18 cellular contexts compared by ENCODE assay signal in the genomic region with DNA sequence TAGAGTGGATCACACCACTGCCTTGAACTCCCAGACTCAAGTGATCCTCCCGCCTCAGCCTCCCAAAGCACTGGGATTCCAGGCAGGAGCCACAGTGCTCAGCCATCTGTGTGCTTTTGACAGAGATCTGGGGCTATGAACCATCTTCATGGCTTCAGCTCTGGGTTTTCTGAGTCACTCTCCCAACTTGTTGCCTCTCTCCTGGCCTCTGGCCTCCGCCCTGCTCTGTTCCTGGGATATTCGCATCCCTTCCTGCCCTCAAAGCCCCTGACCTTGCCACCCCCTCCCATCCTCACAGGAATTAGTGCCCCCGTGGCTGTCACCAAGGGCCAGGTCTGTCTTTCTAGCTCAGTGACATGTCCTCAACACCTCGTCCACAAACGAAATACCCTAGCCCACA. TPM values are rescaled to one million over a fixed set of nuclear protein-coding genes. Genes with fewer than 3 reads are reported as not detected.
DNase-seq lines count a peak whose midpoint lies in the region; ATAC-seq and TF ChIP-seq lines count a peak whose summit lies in the region.
"Had no signal": no experiment of that assay in that cellular context is flagged by ENCODE, and none has a peak within 500 bp of the region (broad histone marks: within the 10 kb centered on the region; RNA-seq: fewer than 3 reads in every experiment).

No MANE protein-coding gene starts in this region.

- H3K27ac ChIP-seq in CD4-positive, alpha-beta memory T cell (ENCODE audit: low read depth, low read length): no peak overlapping the region
- no peak overlapping the region for H3K27ac ChIP-seq in OCI-LY7 (ENCODE audit: low read depth, low read length, poor library complexity, severe bottlenecking)
- H3K27ac ChIP-seq: SJCRH30 had no signal

- H3K27me3 ChIP-seq in CD4-positive, alpha-beta memory T cell (ENCODE audit: insufficient read depth, low read length): no peaks in the 10 kb centered on the region
- H3K27me3 ChIP-seq: SJCRH30 had no signal

- H3K9me2 ChIP-seq in OCI-LY7 (ENCODE audit: insufficient read depth, low read length): no peaks in the 10 kb centered on the region

- peaks cover 79 to 100% of the 10 kb centered on the region in 2 donors for H3K36me3 Mint-ChIP-seq in CD14-positive monocyte
- peaks cover 27 to 65% of the 10 kb centered on the region in 2 donors for H3K36me3 Mint-ChIP-seq in CD4-positive, alpha-beta memory T cell
- H3K36me3 Mint-ChIP-seq in activated CD8-positive, alpha-beta T cell treated with anti-CD3 and anti-CD28 coated beads for 36 hours (ENCODE audit: low read depth): peaks cover 35% of the 10 kb centered on the region
- H3K36me3 Mint-ChIP-seq in neural crest cell (ENCODE audit: low read depth): peaks cover 11% of the 10 kb centered on the region
- H3K36me3 Mint-ChIP-seq in chondrocyte (ENCODE audit: low read depth): peaks cover 24% of the 10 kb centered on the region

- H3K4me2 ChIP-seq in OCI-LY7 (ENCODE audit: low read length): no peak overlapping the region

- no peaks in the 10 kb centered on the region for H3K9me3 ChIP-seq in CD4-positive, alpha-beta memory T cell (ENCODE audit: control insufficient read depth in 1 of 2, low read length in 2 of 2)
- H3K9me3 ChIP-seq in OCI-LY7 (ENCODE audit: low read length): no peaks in the 10 kb centered on the region
- H3K9me3 ChIP-seq: SJCRH30 had no signal

- peaks cover under 1% of the 10 kb centered on the region for H3K4me1 ChIP-seq in CD4-positive, alpha-beta memory T cell (ENCODE audit: insufficient read depth, low read length)
- peaks cover 3% of the 10 kb centered on the region for H3K4me1 ChIP-seq in OCI-LY7 (ENCODE audit: insufficient read depth, low read length, poor library complexity, severe bottlenecking)

- no peaks in the 10 kb centered on the region for H3K79me2 ChIP-seq in OCI-LY7 (ENCODE audit: insufficient read depth, low read depth, low read length)

- BruUV-seq in OCI-LY7 (replicated peaks; lab: Mats Ljungman, UMichigan): no TSS peak

- no peak for ATAC-seq in activated CD8-positive, alpha-beta T cell treated with anti-CD3 and anti-CD28 coated beads for 36 hours
- ATAC-seq: HCT116 had no signal

- POLR2A ChIA-PET in CD4-positive, alpha-beta memory T cell (lab: Charles Lee; ENCODE audit: partially characterized antibody): no interaction called here
- POLR2A ChIA-PET in activated CD8-positive, alpha-beta T cell treated with anti-CD3 and anti-CD28 coated beads for 36 hours (lab: Charles Lee): interaction anchor here (0.6 to 0.7 kb wide), 2 partner anchors 45 to 105 kb away, joined by 3 read pairs; no protein-coding TSS in a partner anchor
- POLR2A ChIA-PET in OCI-LY7 (lab: Charles Lee): no interaction called here

- no peak overlapping the region for H2AFZ ChIP-seq in OCI-LY7 (ENCODE audit: low read length)

- H3K4me3 ChIP-seq in CD4-positive, alpha-beta memory T cell (ENCODE audit: low read length in 2 of 2): no peak overlapping the region
- H3K4me3 ChIP-seq in OCI-LY7 (ENCODE audit: low read depth, low read length, poor library complexity, severe bottlenecking): no peak overlapping the region
- H3K4me3 ChIP-seq: SJCRH30 had no signal

- TF ChIP-seq CTCF in CD14-positive monocyte (IDR thresholded peaks at IDR 0.05): no peak
- no peak for TF ChIP-seq CTCF in activated CD8-positive, alpha-beta T cell treated with anti-CD3 and anti-CD28 coated beads for 36 hours (IDR thresholded peaks at IDR 0.05)
- no peak for TF ChIP-seq CTCF in neural crest cell (conservative IDR thresholded peaks at IDR 0.05)
- TF ChIP-seq CTCF in OCI-LY7 (conservative IDR thresholded peaks at IDR 0.05; ENCODE audit: low read length): no peak
- TF ChIP-seq CTCF in chondrocyte (IDR thresholded peaks at IDR 0.05): no peak

- H3K9me3 Mint-ChIP-seq in CD14-positive monocyte (no peaks in the 10 kb centered on the region), neural crest cell (no peaks in the 10 kb centered on the region), chondrocyte (ENCODE audit: low read depth) (no peaks in the 10 kb centered on the region)
- no peaks in the 10 kb centered on the region for H3K9me3 Mint-ChIP-seq in CD4-positive, alpha-beta memory T cell
- H3K9me3 Mint-ChIP-seq in activated CD8-positive, alpha-beta T cell treated with anti-CD3 and anti-CD28 coated beads for 36 hours: no peaks in the 10 kb centered on the region
- H3K9me3 Mint-ChIP-seq: CD4-positive, alpha-beta T cell had no signal

- peaks cover 0 to 5% (median 2%) of the 10 kb centered on the region in 3 donors for H3K27me3 Mint-ChIP-seq in CD14-positive monocyte (ENCODE audit: low read depth in 3 of 3)
- H3K27me3 Mint-ChIP-seq in CD4-positive, alpha-beta memory T cell: no peaks in the 10 kb centered on the region
- H3K27me3 Mint-ChIP-seq in activated CD8-positive, alpha-beta T cell treated with anti-CD3 and anti-CD28 coated beads for 36 hours: no peaks in the 10 kb centered on the region
- H3K27me3 Mint-ChIP-seq in neural crest cell (ENCODE audit: low read depth): no peaks in the 10 kb centered on the region
- H3K27me3 Mint-ChIP-seq in chondrocyte (ENCODE audit: low read depth): no peaks in the 10 kb centered on the region
- H3K27me3 Mint-ChIP-seq: B cell; CD4-positive, alpha-beta T cell had no signal

- CTCF ChIA-PET in CD4-positive, alpha-beta memory T cell (lab: Charles Lee; ENCODE audit: partially characterized antibody): interaction anchor here (0.6 to 3.4 kb wide), 3 partner anchors 13 to 117 kb away, joined by 3 to 12 read pairs (median 3); no protein-coding TSS in a partner anchor
- CTCF ChIA-PET in activated CD8-positive, alpha-beta T cell treated with anti-CD3 and anti-CD28 coated beads for 36 hours (lab: Charles Lee): interaction anchor here (0.9 kb wide), 1 partner anchor 95 kb away, joined by 3 read pairs; no protein-coding TSS in a partner anchor
- CTCF ChIA-PET in OCI-LY7 (lab: Charles Lee; ENCODE audit: unreplicated experiment): no interaction called here

- no peaks in the 10 kb centered on the region for H3K4me1 Mint-ChIP-seq in CD14-positive monocyte
- H3K4me1 Mint-ChIP-seq in CD4-positive, alpha-beta memory T cell: peaks cover 0 to 5% (median 2%) of the 10 kb centered on the region in 4 donors
- H3K4me1 Mint-ChIP-seq in activated CD8-positive, alpha-beta T cell treated with anti-CD3 and anti-CD28 coated beads for 36 hours (ENCODE audit: low read depth): no peaks in the 10 kb centered on the region
- no peaks in the 10 kb centered on the region for H3K4me1 Mint-ChIP-seq in neural crest cell
- no peaks in the 10 kb centered on the region for H3K4me1 Mint-ChIP-seq in chondrocyte (ENCODE audit: low read depth)
- H3K4me1 Mint-ChIP-seq: B cell had no signal

- DNase-seq in CD14-positive monocyte (ENCODE audit: low spot score) (no peak), neural crest cell (ENCODE audit: low read depth, low spot score) (no peak), NCI-H1105 (lab: John Stamatoyannopoulos, UW) (no peak), OCI-LY7 (ENCODE audit: low spot score) (no peak), chondrocyte (ENCODE audit: low spot score) (no peak)
- DNase-seq in CD4-positive, alpha-beta memory T cell: no peak
- no peak for DNase-seq in activated CD8-positive, alpha-beta T cell treated with anti-CD3 and anti-CD28 coated beads for 36 hours
- DNase-seq: CD4-positive, alpha-beta T cell; DMS79 treated with DMSO at 0.1 percent for 48 hours; MV-4-11; NCI-H1417 treated with DMSO at 0.1 percent for 48 hours; NCI-H1930; NCI-H69; NK-92 treated with Interleukin-12 subunit alpha and Interleukin-12 subunit beta, amount 100 ng/mL, for 24 hours; OCI-M1; SJCRH30 had no signal

- H4K20me1 ChIP-seq in OCI-LY7 (ENCODE audit: insufficient read depth, low read length): no peaks in the 10 kb centered on the region

- no peak overlapping the region for H3K4me3 Mint-ChIP-seq in CD14-positive monocyte
- H3K4me3 Mint-ChIP-seq in CD4-positive, alpha-beta memory T cell: no peak overlapping the region
- H3K4me3 Mint-ChIP-seq in activated CD8-positive, alpha-beta T cell treated with anti-CD3 and anti-CD28 coated beads for 36 hours: no peak overlapping the region
- peak overlapping the region; percentile 24 for H3K4me3 Mint-ChIP-seq in neural crest cell
- no peak overlapping the region for H3K4me3 Mint-ChIP-seq in chondrocyte (ENCODE audit: unreplicated experiment)
- H3K4me3 Mint-ChIP-seq: B cell; CD4-positive, alpha-beta T cell had no signal

- peak overlapping the region in 4 of 7 donors; percentile 23 to 71 (median 48) for H3K27ac Mint-ChIP-seq in CD14-positive monocyte
- H3K27ac Mint-ChIP-seq in CD4-positive, alpha-beta memory T cell: peak overlapping the region in 5 of 7 donors; percentile 12 to 82 (median 64)
- peak overlapping the region; percentile 69 for H3K27ac Mint-ChIP-seq in activated CD8-positive, alpha-beta T cell treated with anti-CD3 and anti-CD28 coated beads for 36 hours
- no peak overlapping the region for H3K27ac Mint-ChIP-seq in neural crest cell (ENCODE audit: unreplicated experiment)
- H3K27ac Mint-ChIP-seq in chondrocyte (ENCODE audit: unreplicated experiment): no peak overlapping the region
- H3K27ac Mint-ChIP-seq: CD4-positive, alpha-beta T cell had no signal

- intact Hi-C loops in CD14-positive monocyte (cut with micrococcal nuclease) (no loop called here), OCI-LY7 (cut with micrococcal nuclease; ENCODE audit: unreplicated experiment) (no loop called here)
- intact Hi-C loops in CD4-positive, alpha-beta memory T cell (cut with micrococcal nuclease): no loop called here
- intact Hi-C loops in activated CD8-positive, alpha-beta T cell treated with anti-CD3 and anti-CD28 coated beads for 36 hours (cut with micrococcal nuclease): no loop called here

- H3K36me3 ChIP-seq in CD4-positive, alpha-beta memory T cell (ENCODE audit: insufficient read depth, low read length): peaks cover 60% of the 10 kb centered on the region
- H3K36me3 ChIP-seq in OCI-LY7 (ENCODE audit: insufficient read depth, low read length): peaks cover 91% of the 10 kb centered on the region

RNA-seq across cellular contexts. Expression of gene GMIP, which starts 5.7 kb away (rescaled TPM):
- polyA plus RNA-seq in CD14-positive monocyte: 10 to 100 TPM; 41.4 to 75.1 TPM
- total RNA-seq in CD4-positive, alpha-beta memory T cell: 100 to 1,000 TPM; 101 to 105 TPM
- polyA plus RNA-seq in CD4-positive, alpha-beta memory T cell: 10 to 100 TPM; 28.4 to 49.7 TPM
- total RNA-seq in activated CD8-positive, alpha-beta T cell treated with anti-CD3 and anti-CD28 coated beads for 36 hours: 10 to 100 TPM; 57.3 to 59.9 TPM
- total RNA-seq in neural crest cell (20.6 and 25.1 TPM in 2 replicates), OCI-LY7 (2022) (41.6 and 48.7 TPM in 2 replicates), chondrocyte (18.0 to 19.5 TPM (median 18.3 TPM) in 3 replicates)
- 30.1 and 34.7 TPM in 2 replicates for total RNA-seq in OCI-LY7 (2014; rRNA removed; shearing (Covaris generic))

RNA-seq across cellular contexts. Expression of gene ATP13A1, which starts 14.3 kb away (rescaled TPM):
- polyA plus RNA-seq in CD14-positive monocyte: 10 to 100 TPM; 16.9 to 21.9 TPM
- total RNA-seq in CD4-positive, alpha-beta memory T cell: 100 to 1,000 TPM; 137 to 139 TPM
- polyA plus RNA-seq in CD4-positive, alpha-beta memory T cell: 10 to 100 TPM; 21.3 to 54.7 TPM
- 10 to 100 TPM; 52.4 to 53.1 TPM for total RNA-seq in activated CD8-positive, alpha-beta T cell treated with anti-CD3 and anti-CD28 coated beads for 36 hours
- 75.1 and 81.0 TPM in 2 replicates for total RNA-seq in neural crest cell
- total RNA-seq in OCI-LY7 (2014; rRNA removed; shearing (Covaris generic)): 41.0 and 58.3 TPM in 2 replicates
- 122 and 128 TPM in 2 replicates for total RNA-seq in OCI-LY7 (2022)
- 48.1 to 68.3 TPM (median 48.8 TPM) in 3 replicates for total RNA-seq in chondrocyte

RNA-seq across cellular contexts. Expression of gene ZNF101, which starts 19.5 kb away (rescaled TPM):
- 1 to 10 TPM; 5.5 to 8.4 TPM for polyA plus RNA-seq in CD14-positive monocyte
- total RNA-seq in CD4-positive, alpha-beta memory T cell: 100 to 1,000 TPM; 152 to 156 TPM
- 100 to 1,000 TPM in 1 of 2 donors, 10 to 100 TPM in 1; 97.3 to 113 TPM for polyA plus RNA-seq in CD4-positive, alpha-beta memory T cell
- 10 to 100 TPM; 82.5 to 85.2 TPM for total RNA-seq in activated CD8-positive, alpha-beta T cell treated with anti-CD3 and anti-CD28 coated beads for 36 hours
- total RNA-seq in neural crest cell (16.2 and 18.2 TPM in 2 replicates), OCI-LY7 (2022) (66.6 and 87.0 TPM in 2 replicates), chondrocyte (5.4 to 9.8 TPM (median 6.2 TPM) in 3 replicates)
- 83.8 and 85.6 TPM in 2 replicates for total RNA-seq in OCI-LY7 (2014; rRNA removed; shearing (Covaris generic))

RNA-seq across cellular contexts. Expression of gene LPAR2, which starts 21.1 kb away (rescaled TPM):
- 1 to 10 TPM; 1.9 to 2.2 TPM for polyA plus RNA-seq in CD14-positive monocyte
- 10 to 100 TPM; 70.7 to 72.4 TPM for total RNA-seq in CD4-positive, alpha-beta memory T cell
- 10 to 100 TPM; 27.2 to 37.7 TPM for polyA plus RNA-seq in CD4-positive, alpha-beta memory T cell
- 10 to 100 TPM; 26.6 to 28.2 TPM for total RNA-seq in activated CD8-positive, alpha-beta T cell treated with anti-CD3 and anti-CD28 coated beads for 36 hours
- total RNA-seq in neural crest cell: 115 and 116 TPM in 2 replicates
- 6.0 and 12.4 TPM in 2 replicates for total RNA-seq in OCI-LY7 (2014; rRNA removed; shearing (Covaris generic))
- 17.5 and 18.4 TPM in 2 replicates for total RNA-seq in OCI-LY7 (2022)
- 8.1 to 9.5 TPM (median 8.2 TPM) in 3 replicates for total RNA-seq in chondrocyte

RNA-seq across cellular contexts. Expression of gene PBX4, which starts 30.7 kb away (rescaled TPM):
- polyA plus RNA-seq in CD14-positive monocyte: not detected
- total RNA-seq in CD4-positive, alpha-beta memory T cell: 10 to 100 TPM; 46.5 to 56.3 TPM
- 10 to 100 TPM in 1 of 2 donors, 1 to 10 TPM in 1; 3.9 to 11.8 TPM for polyA plus RNA-seq in CD4-positive, alpha-beta memory T cell
- total RNA-seq in activated CD8-positive, alpha-beta T cell treated with anti-CD3 and anti-CD28 coated beads for 36 hours: 10 to 100 TPM; 13.8 to 15.6 TPM
- total RNA-seq in neural crest cell: 7.5 and 7.7 TPM in 2 replicates
- total RNA-seq in OCI-LY7 (2014; rRNA removed; shearing (Covaris generic)): 5.1 and 6.7 TPM in 2 replicates
- total RNA-seq in OCI-LY7 (2022): 4.6 and 5.0 TPM in 2 replicates
- 1.1 to 1.5 TPM (median 1.2 TPM) in 3 replicates for total RNA-seq in chondrocyte

Comparison
In these comparisons a context has a peak if more than half of its experiments do, and no peak if none do; other contexts are left out.
1. H3K27ac Mint-ChIP-seq: peak in CD14-positive monocyte (4 of 7), CD4-positive, alpha-beta memory T cell (5 of 7) and activated CD8-positive, alpha-beta T cell treated with anti-CD3 and anti-CD28 coated beads for 36 hours (single experiment); none in neural crest cell (single experiment) and chondrocyte (single experiment).